In genomic region chr3:170180952-170181876, GRCh38 we compare ENCODE assay signal across 1 cellular context.
TF ChIP-seq lines count a peak whose summit lies in the region.

TSS of gene PHC3 (minus strand) at chr3:170181733. CDS start at chr3:170181715, 18 bp downstream.

TF ChIP-seq in HepG2, 621 proteins besides CTCF, POLR2A, EP300 and RAD21 (continued from another document and continues in another):
- TF ChIP-seq ZNF574 (CRISPR knock-in tag; IDR thresholded peaks at IDR 0.05) = peak; percentile 58
- TF ChIP-seq SRSF4 (IDR thresholded peaks at IDR 0.05; ENCODE audit: low read depth, low read length, poor library complexity, severe bottlenecking) = no peak
- peak; percentile 90 for TF ChIP-seq POLR2AphosphoS5 (IDR thresholded peaks at IDR 0.05; ENCODE audit: low read depth, low read length)
- TF ChIP-seq HMG20A (CRISPR knock-in tag; IDR thresholded peaks at IDR 0.05; ENCODE audit: borderline replicate concordance) = no peak
- peak; percentile 68 for TF ChIP-seq ZNF737 (CRISPR knock-in tag; IDR thresholded peaks at IDR 0.05; ENCODE audit: borderline replicate concordance)
- peak; percentile 28; the same call in 1 of the 2 replicates for TF ChIP-seq CBFB (CRISPR knock-in tag; IDR thresholded peaks at IDR 0.05)
- TF ChIP-seq ZNF33A (CRISPR knock-in tag; IDR thresholded peaks at IDR 0.05; ENCODE audit: borderline replicate concordance) = 0 out of 2 replicates have a peak, but pooled peaks have one; percentile 23
- TF ChIP-seq ZNF747 (CRISPR knock-in tag; IDR thresholded peaks at IDR 0.05; ENCODE audit: borderline replicate concordance) = 0 out of 2 replicates have a peak, but pooled peaks have one; percentile 52
- TF ChIP-seq FOXP4 (CRISPR knock-in tag; IDR thresholded peaks at IDR 0.05) = no peak
- TF ChIP-seq ZNF724P (CRISPR knock-in tag; IDR thresholded peaks at IDR 0.05; ENCODE audit: borderline replicate concordance) = 0 out of 2 replicates have a peak, but pooled peaks have one; percentile 23
- TF ChIP-seq CBX5 (CRISPR knock-in tag; IDR thresholded peaks at IDR 0.05; ENCODE audit: borderline replicate concordance) = no peak
- TF ChIP-seq HOXA5 (CRISPR knock-in tag; IDR thresholded peaks at IDR 0.05) = no peak; the same call in none of the 2 replicates
- no peak for TF ChIP-seq ZBTB33 (CRISPR knock-in tag; IDR thresholded peaks at IDR 0.05)
- TF ChIP-seq SNAPC5 (CRISPR knock-in tag; IDR thresholded peaks at IDR 0.05; ENCODE audit: borderline replicate concordance) = no peak
- TF ChIP-seq ZNF672 (CRISPR knock-in tag; IDR thresholded peaks at IDR 0.05) = no peak
- TF ChIP-seq KLF15 (CRISPR knock-in tag; IDR thresholded peaks at IDR 0.05; ENCODE audit: borderline replicate concordance) = no peak
- TF ChIP-seq PAXIP1 (CRISPR knock-in tag; conservative IDR thresholded peaks at IDR 0.05) = 0 out of 2 replicates have a peak, but pooled peaks have one; percentile 42
- TF ChIP-seq IRF2 (CRISPR knock-in tag; IDR thresholded peaks at IDR 0.05) = 0 out of 2 replicates have a peak, but pooled peaks have one; percentile 33
- no peak for TF ChIP-seq ZNF839 (CRISPR knock-in tag; IDR thresholded peaks at IDR 0.05; ENCODE audit: borderline replicate concordance)
- no peak; the same call in 1 of the 2 replicates for TF ChIP-seq PRDM10 (CRISPR knock-in tag; IDR thresholded peaks at IDR 0.05; ENCODE audit: low read depth)
- no peak; the same call in 1 of the 2 replicates for TF ChIP-seq ZBTB38 (CRISPR knock-in tag; IDR thresholded peaks at IDR 0.05)
- TF ChIP-seq KDM3A (CRISPR knock-in tag; IDR thresholded peaks at IDR 0.05; ENCODE audit: low read depth) = no peak
- TF ChIP-seq ZNF709 (CRISPR knock-in tag; IDR thresholded peaks at IDR 0.05) = no peak
- no peak for TF ChIP-seq ZFP62 (CRISPR knock-in tag; IDR thresholded peaks at IDR 0.05)
- TF ChIP-seq RBM39 (IDR thresholded peaks at IDR 0.05; ENCODE audit: low read depth, low read length, poor library complexity, severe bottlenecking) = peak; percentile 91
- TF ChIP-seq ZNF552 (CRISPR knock-in tag; IDR thresholded peaks at IDR 0.05; ENCODE audit: borderline replicate concordance) = no peak
- TF ChIP-seq PLRG1 (conservative IDR thresholded peaks at IDR 0.05) = no peak
- no peak; the same call in 1 of the 2 replicates for TF ChIP-seq GATAD2A (CRISPR knock-in tag; IDR thresholded peaks at IDR 0.05)
- TF ChIP-seq FOXA3 (CRISPR knock-in tag; IDR thresholded peaks at IDR 0.05) = no peak
- peak; percentile 88 for TF ChIP-seq TAF1 (CRISPR knock-in tag; IDR thresholded peaks at IDR 0.05)
- no peak; the same call in 1 of the 2 replicates for TF ChIP-seq ZNF362 (CRISPR knock-in tag; IDR thresholded peaks at IDR 0.05; ENCODE audit: borderline replicate concordance)
- TF ChIP-seq ATF7-NPFF (CRISPR knock-in tag; IDR thresholded peaks at IDR 0.05; ENCODE audit: low read depth) = 0 out of 2 replicates have a peak, but pooled peaks have one; percentile 8
- no peak; the same call in 1 of the 2 replicates for TF ChIP-seq BCL6 (CRISPR knock-in tag; IDR thresholded peaks at IDR 0.05)
- no peak; the same call in 1 of the 2 replicates for TF ChIP-seq NKX3-1 (CRISPR knock-in tag; IDR thresholded peaks at IDR 0.05)
- TF ChIP-seq MED13 (CRISPR knock-in tag; IDR thresholded peaks at IDR 0.05) = peak; percentile 46
- 0 out of 2 replicates have a peak, but pooled peaks have one; percentile 12 for TF ChIP-seq NCOA2 (CRISPR knock-in tag; IDR thresholded peaks at IDR 0.05)
- TF ChIP-seq ZNF546 (CRISPR knock-in tag; conservative IDR thresholded peaks at IDR 0.05) = peak; percentile 78; the same call in 1 of the 2 replicates
- TF ChIP-seq ZMAT3 (CRISPR knock-in tag; conservative IDR thresholded peaks at IDR 0.05) = 0 out of 2 replicates have a peak, but pooled peaks have one; percentile 53
- TF ChIP-seq ZBTB42 (CRISPR knock-in tag; IDR thresholded peaks at IDR 0.05) = no peak
- no peak for TF ChIP-seq ZMYM2 (CRISPR knock-in tag; IDR thresholded peaks at IDR 0.05)
- TF ChIP-seq WIZ (CRISPR knock-in tag; IDR thresholded peaks at IDR 0.05) = peak; percentile 61; the same call in 1 of the 2 replicates
- peak; percentile 82 for TF ChIP-seq ZMYM4 (CRISPR knock-in tag; IDR thresholded peaks at IDR 0.05)
- no peak; the same call in 1 of the 2 replicates for TF ChIP-seq ZNF3 (CRISPR knock-in tag; IDR thresholded peaks at IDR 0.05)
- TF ChIP-seq FOSL2 (CRISPR knock-in tag; IDR thresholded peaks at IDR 0.05) = peak; percentile 50; the same call in 1 of the 2 replicates
- TF ChIP-seq MAFG (CRISPR knock-in tag; IDR thresholded peaks at IDR 0.05) = no peak
- peak; percentile 39 for TF ChIP-seq HNF1B (CRISPR knock-in tag; IDR thresholded peaks at IDR 0.05)
- TF ChIP-seq CEBPB (IDR thresholded peaks at IDR 0.05; ENCODE audit: borderline replicate concordance, low read depth, low read length) = peak; percentile 78; the same call in 1 of the 2 replicates
- no peak for TF ChIP-seq ZNF570 (CRISPR knock-in tag; IDR thresholded peaks at IDR 0.05; ENCODE audit: borderline replicate concordance)
